8 cellular contexts compared by ENCODE assay signal in the genomic region with DNA sequence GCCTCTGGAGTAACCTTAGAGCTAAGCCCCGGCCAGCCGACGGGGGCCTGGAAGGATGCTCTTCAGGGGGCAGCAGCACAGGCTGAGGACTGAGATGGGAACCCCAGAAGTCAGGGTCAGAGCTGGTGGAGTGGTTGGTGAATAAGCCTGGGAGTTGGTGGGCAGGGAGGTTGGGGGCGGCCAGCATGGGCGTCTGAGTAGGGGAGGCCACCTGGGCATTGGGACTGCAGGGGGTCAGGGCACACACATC. TPM values are rescaled to one million over a fixed set of nuclear protein-coding genes. Genes with fewer than 3 reads are reported as not detected.
DNase-seq lines count a peak whose midpoint lies in the region; ATAC-seq and TF ChIP-seq lines count a peak whose summit lies in the region.

No MANE protein-coding gene starts in this region.

- WGBS in adipose tissue, 3 donors: 33 to 64% (median 61%) methylated on average over 4 to 5 of the region's 5 CpGs
- WGBS in thyroid gland, 2 donors: 57 to 64% methylated on average over 5 of the region's 5 CpGs

- no peak overlapping the region for H3K4me3 ChIP-seq in mucosa of stomach (ENCODE audit: low read length)
- H3K4me3 ChIP-seq in thyroid gland (replicated peaks in 1 of 3): no peak overlapping the region

- H3K27me3 ChIP-seq in mucosa of stomach (ENCODE audit: control insufficient read depth, insufficient read depth, low read length): no peaks in the 10 kb centered on the region
- no peaks in the 10 kb centered on the region for H3K27me3 ChIP-seq in thyroid gland

- no peak for TF ChIP-seq POLR2A in thyroid gland (IDR thresholded peaks at IDR 0.05)
- TF ChIP-seq POLR2A in GM18505 (IDR thresholded peaks at IDR 0.05; ENCODE audit: borderline replicate concordance, extremely low read depth, insufficient read depth, insufficient read length): no peak

- peak; percentile 7 for ATAC-seq in activated CD8-positive, alpha-beta memory T cell treated with anti-CD3 and anti-CD28 coated beads, Interleukin-2, amount 10 ng/mL, durations not matched to agents 7 days and 5 days
- ATAC-seq in GM18505 (IDR thresholded peaks at IDR 0.05; ENCODE audit: unreplicated experiment): no peak

- H3K27ac Mint-ChIP-seq in activated CD8-positive, alpha-beta memory T cell treated with anti-CD3 and anti-CD28 coated beads, Interleukin-2, amount 10 ng/mL, durations not matched to agents 7 days and 5 days: peak overlapping the region; percentile 80

- peaks cover 20% of the 10 kb centered on the region for H3K4me1 Mint-ChIP-seq in activated CD8-positive, alpha-beta memory T cell treated with anti-CD3 and anti-CD28 coated beads, Interleukin-2, amount 10 ng/mL, durations not matched to agents 7 days and 5 days

- H3K27me3 Mint-ChIP-seq in activated CD8-positive, alpha-beta memory T cell treated with anti-CD3 and anti-CD28 coated beads, Interleukin-2, amount 10 ng/mL, durations not matched to agents 7 days and 5 days: no peaks in the 10 kb centered on the region

- H3K9ac ChIP-seq in mucosa of stomach (ENCODE audit: low read length): peak overlapping the region; percentile 31

- CTCF ChIA-PET in activated CD8-positive, alpha-beta memory T cell treated with anti-CD3 and anti-CD28 coated beads, Interleukin-2, amount 10 ng/mL, durations not matched to agents 7 days and 5 days (lab: Charles Lee): interaction anchor here (0.7 to 4.1 kb wide), 10 partner anchors 10 to 116 kb away, joined by 3 to 63 read pairs (median 3); a partner anchor contains a TSS

- H3K36me3 Mint-ChIP-seq in activated CD8-positive, alpha-beta memory T cell treated with anti-CD3 and anti-CD28 coated beads, Interleukin-2, amount 10 ng/mL, durations not matched to agents 7 days and 5 days: peaks cover 1% of the 10 kb centered on the region

- no peak for TF ChIP-seq CTCF in thyroid gland (IDR thresholded peaks at IDR 0.05)

- H3K36me3 ChIP-seq in mucosa of stomach (ENCODE audit: control insufficient read depth, insufficient read depth, low read length) (no peaks in the 10 kb centered on the region), thyroid gland (peaks cover 23 to 25% of the 10 kb centered on the region in 2 donors)

- intact Hi-C loops in thyroid gland (cut with DNase I): loop anchor here (10.0 kb wide), 1 partner anchor 115 kb away; no protein-coding TSS in a partner anchor

- H3K27ac ChIP-seq in adipose tissue (ENCODE audit: low read depth, low read length): peak overlapping the region; percentile 69
- peak overlapping the region; percentile 77 to 79 (median 79) for H3K27ac ChIP-seq in thyroid gland

- no peak overlapping the region for H3K4me3 Mint-ChIP-seq in activated CD8-positive, alpha-beta memory T cell treated with anti-CD3 and anti-CD28 coated beads, Interleukin-2, amount 10 ng/mL, durations not matched to agents 7 days and 5 days

- H3K9me3 ChIP-seq in mucosa of stomach (ENCODE audit: control insufficient read depth, low read length) (no peaks in the 10 kb centered on the region), thyroid gland (no peaks in the 10 kb centered on the region)

- H3K4me1 ChIP-seq in mucosa of stomach (ENCODE audit: control insufficient read depth, insufficient read depth, low read length): peaks cover 25% of the 10 kb centered on the region
- peaks cover 23 to 32% of the 10 kb centered on the region in 2 donors for H3K4me1 ChIP-seq in thyroid gland

- H3K9me3 Mint-ChIP-seq in activated CD8-positive, alpha-beta memory T cell treated with anti-CD3 and anti-CD28 coated beads, Interleukin-2, amount 10 ng/mL, durations not matched to agents 7 days and 5 days (ENCODE audit: low read depth): no peaks in the 10 kb centered on the region

- DNase-seq in activated CD8-positive, alpha-beta memory T cell treated with anti-CD3 and anti-CD28 coated beads, Interleukin-2, amount 10 ng/mL, durations not matched to agents 7 days and 5 days: no peak
- DNase-seq in activated CD8-positive, alpha-beta memory T cell treated with anti-CD3 and anti-CD28 coated beads for 24 hours: no peak
- DNase-seq in thyroid gland: no peak
- DNase-seq in NCI-H2227 treated with DMSO at 0.1 percent for 48 hours (lab: John Stamatoyannopoulos, UW): no peak
- no peak for DNase-seq in NCI-H187 treated with DMSO at 0.1 percent for 48 hours (lab: John Stamatoyannopoulos, UW)

RNA-seq across cellular contexts. Expression of a gene that starts 14.4 kb away (rescaled TPM):
- total RNA-seq in activated CD8-positive, alpha-beta memory T cell treated with anti-CD3 and anti-CD28 coated beads, Interleukin-2, amount 10 ng/mL, durations not matched to agents 7 days and 5 days: 10 to 100 TPM; 31.1 to 54.9 TPM
- polyA plus RNA-seq in adipose tissue: 100 to 1,000 TPM in 1 of 3 donors, 10 to 100 TPM in 2; 22.3 to 100 (median 82.1) TPM
- total RNA-seq in thyroid gland: 100 to 1,000 TPM in 2 of 4 donors, 10 to 100 TPM in 2; 82.9 to 168 (median 121) TPM

RNA-seq across cellular contexts. Expression of a gene that starts 23.6 kb away (rescaled TPM):
- 10 to 100 TPM; 45.0 to 83.0 TPM for total RNA-seq in activated CD8-positive, alpha-beta memory T cell treated with anti-CD3 and anti-CD28 coated beads, Interleukin-2, amount 10 ng/mL, durations not matched to agents 7 days and 5 days
- polyA plus RNA-seq in adipose tissue: 10 to 100 TPM; 12.5 to 43.7 (median 26.3) TPM
- 10 to 100 TPM; 37.0 to 61.8 (median 49.1) TPM for total RNA-seq in thyroid gland
